Comparison of ENCODE assay signal across 16 cellular contexts in genomic region chr6:9204171-9204570, GRCh38.
DNase-seq lines count a peak whose midpoint lies in the region; ATAC-seq and TF ChIP-seq lines count a peak whose summit lies in the region.
"Had no signal": no experiment of that assay in that cellular context is flagged by ENCODE, and none has a peak within 500 bp of the region (broad histone marks: within the 10 kb centered on the region; RNA-seq: fewer than 3 reads in every experiment).

No MANE protein-coding gene starts in this region.

- H3K9me3 Mint-ChIP-seq in activated CD4-positive, alpha-beta T cell treated with anti-CD3 and anti-CD28 coated beads, Interleukin-2, amount 10 ng/mL, durations not matched to agents 24 days and 14 days, result no peaks in the 10 kb centered on the region

- no peaks in the 10 kb centered on the region for H3K36me3 Mint-ChIP-seq in activated CD4-positive, alpha-beta T cell treated with anti-CD3 and anti-CD28 coated beads, Interleukin-2, amount 10 ng/mL, durations not matched to agents 24 days and 14 days (ENCODE audit: low read depth)

- H3K27me3 Mint-ChIP-seq in activated CD4-positive, alpha-beta T cell treated with anti-CD3 and anti-CD28 coated beads, Interleukin-2, amount 10 ng/mL, durations not matched to agents 24 days and 14 days, result no peaks in the 10 kb centered on the region

- no peak for ATAC-seq in GM18907 (IDR thresholded peaks at IDR 0.05; ENCODE audit: unreplicated experiment)
- no peak for ATAC-seq in GM18502 (IDR thresholded peaks at IDR 0.05; ENCODE audit: poor library complexity, unreplicated experiment)
- ATAC-seq: activated CD8-positive, alpha-beta T cell treated with anti-CD3 and anti-CD28 coated beads, Interleukin-2, amount 10 ng/mL, durations not matched to agents 7 days and 5 days; HepG2 had no signal

- H3K4me3 ChIP-seq in fibroblast of villous mesenchyme (ENCODE audit: low read depth, low read length), result no peak overlapping the region
- H3K4me3 ChIP-seq: right atrium auricular region, thoracic aorta had no signal

- TF ChIP-seq CTCF in fibroblast of villous mesenchyme (IDR thresholded peaks at IDR 0.05; ENCODE audit: insufficient read depth, low read depth, low read length), result no peak

- H3K27ac Mint-ChIP-seq in activated CD4-positive, alpha-beta T cell treated with anti-CD3 and anti-CD28 coated beads, Interleukin-2, amount 10 ng/mL, durations not matched to agents 24 days and 14 days, result no peak overlapping the region
- H3K27ac Mint-ChIP-seq: activated CD8-positive, alpha-beta T cell treated with anti-CD3 and anti-CD28 coated beads, Interleukin-2, amount 10 ng/mL, durations not matched to agents 7 days and 5 days had no signal

- no peaks in the 10 kb centered on the region for H3K4me1 Mint-ChIP-seq in activated CD4-positive, alpha-beta T cell treated with anti-CD3 and anti-CD28 coated beads, Interleukin-2, amount 10 ng/mL, durations not matched to agents 24 days and 14 days

- in situ Hi-C loops in ACHN (cut with HindIII; ENCODE audit: low pct_ligation_motif_present, low pct_unique_long_range_greater_than_20kb, low sequenced_read_pairs), result no loop called here

- DNase-seq in ACHN, result peak; percentile 61
- peak; percentile 42 for DNase-seq in HT-29 (ENCODE audit: low spot score)
- DNase-seq in amniotic stem cell (lab: John Stamatoyannopoulos, UW), result peak; percentile 48
- peak; percentile 25 for DNase-seq in fibroblast of villous mesenchyme (ENCODE audit: low read depth)
- DNase-seq in MV-4-11 (lab: John Stamatoyannopoulos, UW), result no peak
- no peak for DNase-seq in activated CD4-positive, alpha-beta T cell treated with anti-CD3 and anti-CD28 coated beads, Interleukin-2, amount 10 ng/mL, durations not matched to agents 24 days and 14 days
- DNase-seq: activated CD8-positive, alpha-beta T cell treated with anti-CD3 and anti-CD28 coated beads, Interleukin-2, amount 10 ng/mL, durations not matched to agents 7 days and 5 days; activated naive CD4-positive, alpha-beta T cell treated with Interleukin-2 at 50 U/mL for 16 hours; AML-193; GDM1; NCI-H187 had no signal

- H3K4me3 Mint-ChIP-seq in activated CD4-positive, alpha-beta T cell treated with anti-CD3 and anti-CD28 coated beads, Interleukin-2, amount 10 ng/mL, durations not matched to agents 24 days and 14 days, result no peak overlapping the region
- H3K4me3 Mint-ChIP-seq: activated CD8-positive, alpha-beta T cell treated with anti-CD3 and anti-CD28 coated beads, Interleukin-2, amount 10 ng/mL, durations not matched to agents 7 days and 5 days had no signal

- intact Hi-C loops in activated CD4-positive, alpha-beta T cell treated with anti-CD3 and anti-CD28 coated beads, Interleukin-2, amount 10 ng/mL, durations not matched to agents 24 days and 14 days (cut with micrococcal nuclease), result no loop called here

Comparison
In these comparisons a context has a peak if more than half of its experiments do, and no peak if none do; other contexts are left out.
1. DNase-seq: peak in ACHN (single experiment), HT-29 (single experiment), amniotic stem cell (single experiment) and fibroblast of villous mesenchyme (single experiment); none in MV-4-11 (single experiment) and activated CD4-positive, alpha-beta T cell treated with anti-CD3 and anti-CD28 coated beads, Interleukin-2, amount 10 ng/mL, durations not matched to agents 24 days and 14 days (single experiment).